1 cellular context compared by ENCODE assay signal in the genomic region with DNA sequence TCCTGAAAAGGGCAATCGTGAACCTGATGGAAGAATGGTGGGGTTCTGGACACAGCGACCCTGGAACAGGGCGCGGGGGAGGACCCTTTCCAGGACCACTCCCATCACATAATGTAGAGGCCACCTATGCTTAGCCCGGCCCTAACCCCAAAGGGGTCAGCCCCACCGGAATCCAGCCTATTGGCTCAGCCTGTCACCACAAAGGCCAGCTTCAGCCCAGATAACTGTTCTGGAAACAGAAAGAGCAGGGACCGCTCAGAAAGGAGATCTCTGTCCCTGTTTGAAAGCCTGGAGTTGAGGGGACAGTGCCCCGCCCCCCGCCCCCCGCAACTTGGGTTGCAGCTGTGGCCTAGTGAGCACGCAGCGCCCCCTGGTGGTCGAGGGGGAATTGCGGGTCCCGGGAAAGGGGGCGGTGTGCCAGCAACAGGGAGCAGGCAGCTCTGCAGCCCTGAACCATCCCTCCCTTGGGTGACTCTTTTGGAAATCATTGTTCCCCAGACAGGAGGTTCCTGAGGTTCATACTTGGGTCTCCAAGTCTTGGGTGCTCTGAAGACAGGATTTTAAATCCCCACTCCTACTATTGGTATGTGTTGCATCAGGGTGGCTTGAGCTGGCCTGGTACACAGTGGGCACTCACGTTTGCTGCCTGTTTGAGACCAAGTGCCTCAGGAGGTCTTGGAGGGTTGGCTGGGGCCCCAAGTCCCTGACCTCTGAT.
TF ChIP-seq lines count a peak whose summit lies in the region.

No MANE protein-coding gene starts in this region.

TF ChIP-seq in liver, 16 proteins besides CTCF, POLR2A, EP300 and RAD21 (continued from another document):
- TF ChIP-seq, protein P1, sequence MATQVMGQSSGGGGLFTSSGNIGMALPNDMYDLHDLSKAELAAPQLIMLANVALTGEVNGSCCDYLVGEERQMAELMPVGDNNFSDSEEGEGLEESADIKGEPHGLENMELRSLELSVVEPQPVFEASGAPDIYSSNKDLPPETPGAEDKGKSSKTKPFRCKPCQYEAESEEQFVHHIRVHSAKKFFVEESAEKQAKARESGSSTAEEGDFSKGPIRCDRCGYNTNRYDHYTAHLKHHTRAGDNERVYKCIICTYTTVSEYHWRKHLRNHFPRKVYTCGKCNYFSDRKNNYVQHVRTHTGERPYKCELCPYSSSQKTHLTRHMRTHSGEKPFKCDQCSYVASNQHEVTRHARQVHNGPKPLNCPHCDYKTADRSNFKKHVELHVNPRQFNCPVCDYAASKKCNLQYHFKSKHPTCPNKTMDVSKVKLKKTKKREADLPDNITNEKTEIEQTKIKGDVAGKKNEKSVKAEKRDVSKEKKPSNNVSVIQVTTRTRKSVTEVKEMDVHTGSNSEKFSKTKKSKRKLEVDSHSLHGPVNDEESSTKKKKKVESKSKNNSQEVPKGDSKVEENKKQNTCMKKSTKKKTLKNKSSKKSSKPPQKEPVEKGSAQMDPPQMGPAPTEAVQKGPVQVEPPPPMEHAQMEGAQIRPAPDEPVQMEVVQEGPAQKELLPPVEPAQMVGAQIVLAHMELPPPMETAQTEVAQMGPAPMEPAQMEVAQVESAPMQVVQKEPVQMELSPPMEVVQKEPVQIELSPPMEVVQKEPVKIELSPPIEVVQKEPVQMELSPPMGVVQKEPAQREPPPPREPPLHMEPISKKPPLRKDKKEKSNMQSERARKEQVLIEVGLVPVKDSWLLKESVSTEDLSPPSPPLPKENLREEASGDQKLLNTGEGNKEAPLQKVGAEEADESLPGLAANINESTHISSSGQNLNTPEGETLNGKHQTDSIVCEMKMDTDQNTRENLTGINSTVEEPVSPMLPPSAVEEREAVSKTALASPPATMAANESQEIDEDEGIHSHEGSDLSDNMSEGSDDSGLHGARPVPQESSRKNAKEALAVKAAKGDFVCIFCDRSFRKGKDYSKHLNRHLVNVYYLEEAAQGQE (IDR thresholded peaks at IDR 0.05): no peak
- TF ChIP-seq EGR1 (IDR thresholded peaks at IDR 0.05; ENCODE audit: low read depth in 2 of 2): no peak
- TF ChIP-seq JUND (IDR thresholded peaks at IDR 0.05): no peak
- TF ChIP-seq RXRA (IDR thresholded peaks at IDR 0.05): no peak
- TF ChIP-seq SP1 (IDR thresholded peaks at IDR 0.05): no peak
- no peak for TF ChIP-seq FOXA2 (IDR thresholded peaks at IDR 0.05)
- TF ChIP-seq, protein P2, sequence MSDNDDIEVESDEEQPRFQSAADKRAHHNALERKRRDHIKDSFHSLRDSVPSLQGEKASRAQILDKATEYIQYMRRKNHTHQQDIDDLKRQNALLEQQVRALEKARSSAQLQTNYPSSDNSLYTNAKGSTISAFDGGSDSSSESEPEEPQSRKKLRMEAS (IDR thresholded peaks at IDR 0.05): no peak
- TF ChIP-seq GABPA (IDR thresholded peaks at IDR 0.05 in 1 of 2, conservative IDR thresholded peaks at IDR 0.05 in 1 of 2): no peak
- no peak for TF ChIP-seq NR2F2 (IDR thresholded peaks at IDR 0.05)
TF ChIP-seq in liver: peak in this region for 0.
